In genomic region chr20:35293303-35294292, GRCh38 we compare ENCODE assay signal across 1 cellular context.
TF ChIP-seq lines count a peak whose summit lies in the region.

No MANE protein-coding gene starts in this region.

TF ChIP-seq in HepG2, 621 proteins besides CTCF, POLR2A, EP300 and RAD21 (continued from another document):
- TF ChIP-seq MED1 (CRISPR knock-in tag; IDR thresholded peaks at IDR 0.05) (0 out of 2 replicates have a peak, but pooled peaks have one; percentile 14), ZNF275 (CRISPR knock-in tag; IDR thresholded peaks at IDR 0.05; ENCODE audit: borderline replicate concordance) (0 out of 2 replicates have a peak, but pooled peaks have one; percentile 15), ZNF350 (CRISPR knock-in tag; IDR thresholded peaks at IDR 0.05; ENCODE audit: borderline replicate concordance, low read depth) (peak; percentile 18; the same call in 1 of the 2 replicates), SMAD3 (CRISPR knock-in tag; IDR thresholded peaks at IDR 0.05) (no peak), THAP11 (CRISPR knock-in tag; IDR thresholded peaks at IDR 0.05) (0 out of 2 replicates have a peak, but pooled peaks have one; percentile 6), ESRRA (CRISPR knock-in tag; IDR thresholded peaks at IDR 0.05; ENCODE audit: low read depth) (peak; percentile 98), ZNF83 (CRISPR knock-in tag; IDR thresholded peaks at IDR 0.05; ENCODE audit: borderline replicate concordance) (no peak), CSRNP2 (CRISPR knock-in tag; conservative IDR thresholded peaks at IDR 0.05; ENCODE audit: low read depth) (no peak), ZNF713 (CRISPR knock-in tag; IDR thresholded peaks at IDR 0.05) (no peak), KAT2B (IDR thresholded peaks at IDR 0.05; ENCODE audit: borderline replicate concordance, low read depth, low read length) (no peak), ZHX2 (IDR thresholded peaks at IDR 0.05; ENCODE audit: low read depth) (no peak), ZHX2 (CRISPR knock-in tag; IDR thresholded peaks at IDR 0.05; ENCODE audit: borderline replicate concordance) (no peak), TBX2 (CRISPR knock-in tag; IDR thresholded peaks at IDR 0.05; ENCODE audit: borderline replicate concordance) (peak; percentile 8), KDM5B (CRISPR knock-in tag; IDR thresholded peaks at IDR 0.05; ENCODE audit: borderline replicate concordance) (peak; percentile 58; the same call in 1 of the 2 replicates), ATF3 (CRISPR knock-in tag; IDR thresholded peaks at IDR 0.05) (no peak), ZNF280B (CRISPR knock-in tag; IDR thresholded peaks at IDR 0.05; ENCODE audit: borderline replicate concordance) (peak; percentile 62; the same call in 1 of the 2 replicates), ZNF770 (CRISPR knock-in tag; IDR thresholded peaks at IDR 0.05) (peak; percentile 49; the same call in 1 of the 2 replicates), ZNF12 (CRISPR knock-in tag; IDR thresholded peaks at IDR 0.05) (no peak), BCL6 (CRISPR knock-in tag; IDR thresholded peaks at IDR 0.05) (peak; percentile 12; the same call in 1 of the 2 replicates), ELF3 (CRISPR knock-in tag; IDR thresholded peaks at IDR 0.05) (no peak)
